Comparison of ENCODE assay signal across 20 cellular contexts in the genomic region with DNA sequence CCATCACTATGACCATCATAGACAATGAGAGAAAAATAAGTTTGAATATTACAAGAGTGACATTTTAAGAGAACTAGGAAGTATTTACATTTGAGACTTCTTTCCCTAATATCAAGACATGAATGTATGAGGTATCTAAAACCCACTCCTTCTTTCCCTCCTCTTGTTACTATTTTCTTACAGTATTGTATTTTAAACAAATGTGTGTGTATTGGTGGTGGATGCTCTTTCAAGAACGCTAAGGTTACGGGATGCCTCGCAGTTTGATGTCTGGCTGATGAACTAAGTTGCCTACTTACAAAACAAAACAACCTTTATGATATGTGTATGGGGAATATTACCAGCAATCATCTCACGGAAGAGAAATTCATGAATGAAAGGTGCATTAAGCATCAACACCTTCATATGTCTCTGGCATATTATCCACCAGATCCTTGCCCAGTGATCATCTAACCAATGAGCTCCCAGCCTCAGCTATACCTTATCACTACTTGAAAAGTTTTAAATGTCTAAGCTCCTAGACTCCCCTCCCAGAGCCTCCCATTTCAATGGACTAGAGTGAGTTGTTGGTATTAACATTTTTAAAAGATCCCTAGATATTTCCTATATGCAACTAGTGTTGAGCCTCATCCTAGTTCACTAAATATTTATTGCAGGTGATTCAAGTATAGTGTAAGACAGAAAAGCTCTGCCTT. TPM values are rescaled to one million over a fixed set of nuclear protein-coding genes. Genes with fewer than 3 reads are reported as not detected.
DNase-seq lines count a peak whose midpoint lies in the region; ATAC-seq, FAIRE-seq and TF ChIP-seq lines count a peak whose summit lies in the region.
"Had no signal": no experiment of that assay in that cellular context is flagged by ENCODE, and none has a peak within 500 bp of the region (broad histone marks: within the 10 kb centered on the region; RNA-seq: fewer than 3 reads in every experiment).

No MANE protein-coding gene starts in this region.

- peaks cover 32% of the 10 kb centered on the region for H3K36me3 ChIP-seq in mammary epithelial cell (ENCODE audit: insufficient read depth, low read length)
- H3K36me3 ChIP-seq: HAP-1 had no signal

- intact Hi-C loops in mammary epithelial cell (cut with micrococcal nuclease): loop anchor here (1.0 to 5.0 kb wide), 4 partner anchors 77 to 337 kb away; a partner anchor contains a TSS

- peaks cover 15% of the 10 kb centered on the region for H4K20me1 ChIP-seq in mammary epithelial cell (ENCODE audit: insufficient read depth, low read length)

- H3K27me3 ChIP-seq in mammary epithelial cell (ENCODE audit: insufficient read depth, low read length): no peaks in the 10 kb centered on the region

- peaks cover 22% of the 10 kb centered on the region for H3K79me2 ChIP-seq in mammary epithelial cell (ENCODE audit: insufficient read depth, low read length)

- BruUV-seq in mammary epithelial cell (replicated peaks; lab: Mats Ljungman, UMichigan): no TSS peak

- TF ChIP-seq CTCF in mammary epithelial cell (conservative IDR thresholded peaks at IDR 0.05 in 1 of 2, IDR thresholded peaks at IDR 0.05 in 1 of 2; ENCODE audit: extremely low read depth in 1 of 2, insufficient read depth in 1 of 2, low read depth in 1 of 2, low read length in 2 of 2): no peak

- no peak for ATAC-seq in GM19035 (IDR thresholded peaks at IDR 0.05; ENCODE audit: unreplicated experiment)

- no peak overlapping the region for H2AFZ ChIP-seq in mammary epithelial cell (ENCODE audit: low read depth, low read length)

- DNase-seq in H54 (ENCODE audit: insufficient read length, low spot score) (no peak), mammary epithelial cell (no peak), erythroblast (lab: John Stamatoyannopoulos, UW) (no peak), HCEC 1CT (no peak), mucosa of gallbladder (ENCODE audit: low spot score) (no peak), T-helper 1 cell (no peak)
- DNase-seq: C1 segment of cervical spinal cord; CD4-positive, alpha-beta T cell; DMS153; DMS79 treated with DMSO at 0.1 percent for 48 hours; EL; GOT3 had no signal

- H3K4me2 ChIP-seq in mammary epithelial cell (ENCODE audit: insufficient read depth, low read depth, low read length): no peak overlapping the region

- H3K27ac ChIP-seq in mammary epithelial cell (ENCODE audit: insufficient read depth, low read depth, low read length): peak overlapping the region; percentile 46
- H3K27ac ChIP-seq: HL-60 had no signal

- 91% methylated on average over 4 of the region's 4 CpGs for WGBS in mammary epithelial cell (ENCODE audit: low coverage, missing lambda C conversion rate)

- no peaks in the 10 kb centered on the region for H3K9me3 ChIP-seq in mammary epithelial cell (replicated peaks; ENCODE audit: insufficient read depth, low read length)
- H3K9me3 ChIP-seq: HAP-1 had no signal

- FAIRE-seq in H54 (lab: Jason Lieb, UNC): peak; percentile 27
- FAIRE-seq: A204.1, D721Med, G401.6, GM12891, GM19239 had no signal

- dilution Hi-C loops in mammary epithelial cell (cut with HindIII; ENCODE audit: low sequenced_read_pairs): loop anchor here (5.0 to 10.0 kb wide), 2 partner anchors 61 to 77 kb away; no protein-coding TSS in a partner anchor

- H3K4me1 ChIP-seq in mammary epithelial cell (ENCODE audit: insufficient read depth, low read length): peaks cover 11% of the 10 kb centered on the region

- CTCF ChIA-PET in mammary epithelial cell (lab: Charles Lee; ENCODE audit: low non-redundant PET): no interaction called here

- in situ Hi-C loops in mammary epithelial cell (cut with MboI; ENCODE audit: low sequenced_read_pairs in 2 of 2): loop anchor here (5.0 to 10.0 kb wide), 5 partner anchors 49 to 219 kb away; no protein-coding TSS in a partner anchor

- H3K9ac ChIP-seq in mammary epithelial cell (ENCODE audit: insufficient read depth, low read length): no peak overlapping the region

- H3K4me3 ChIP-seq in mammary epithelial cell (replicated peaks in 1 of 3; ENCODE audit: insufficient read depth in 1 of 3, low read depth in 2 of 3, low read length in 3 of 3): no peak overlapping the region
- H3K4me3 ChIP-seq: HAP-1 had no signal

- TF ChIP-seq POLR2A in H54 (IDR thresholded peaks at IDR 0.05; ENCODE audit: low read depth, low read length) (no peak), erythroblast (IDR thresholded peaks at IDR 0.05; ENCODE audit: low read length) (peak; percentile 34)

RNA-seq across cellular contexts. Expression of a gene that starts 10.6 kb away (rescaled TPM):
- total RNA-seq in mammary epithelial cell (1,000 to 10,000 TPM in 1 of 2 donors, 100 to 1,000 TPM in 1; 540 to 2,145 TPM), mucosa of gallbladder (9.9 TPM)
- polyA plus RNA-seq in mammary epithelial cell: 1,137 TPM
- 894 TPM for polyA minus RNA-seq in mammary epithelial cell

Comparison
In these comparisons a context has a peak if more than half of its experiments do, and no peak if none do; other contexts are left out.
1. RNA of a gene that starts 10.6 kb away (total RNA-seq): 540 to 2,145 TPM in mammary epithelial cell; 9.9 TPM in mucosa of gallbladder (single experiment); every median in the first group is over 10 times any median in the second.